ENCODE assay signal across 21 cellular contexts in genomic region chr7:103140684-103141083, GRCh38. TPM values are rescaled to one million over a fixed set of nuclear protein-coding genes. Genes with fewer than 3 reads are reported as not detected.
DNase-seq lines count a peak whose midpoint lies in the region; ATAC-seq, FAIRE-seq and TF ChIP-seq lines count a peak whose summit lies in the region.
"Had no signal": no experiment of that assay in that cellular context is flagged by ENCODE, and none has a peak within 500 bp of the region (broad histone marks: within the 10 kb centered on the region; RNA-seq: fewer than 3 reads in every experiment).

No MANE protein-coding gene starts in this region.

- H3K4me3 ChIP-seq in IMR-90 (ENCODE audit: insufficient read depth, low read depth, low read length) (no peak overlapping the region), ascending aorta (no peak overlapping the region), colonic mucosa (no peak overlapping the region), kidney (ENCODE audit: low read length in 2 of 2) (no peak overlapping the region)
- H3K4me3 ChIP-seq: BLaER1, GM23248 had no signal

- no peak for TF ChIP-seq POLR2A in IMR-90 (IDR thresholded peaks at IDR 0.05; ENCODE audit: low read depth, low read length)

- H3K4me1 ChIP-seq in IMR-90 (ENCODE audit: control insufficient read depth, insufficient read depth, low read length) (no peaks in the 10 kb centered on the region; the same call in 1 of the 2 replicates), ascending aorta (peaks cover 0 to 5% of the 10 kb centered on the region in 2 donors), colonic mucosa (no peaks in the 10 kb centered on the region), kidney (ENCODE audit: control insufficient read depth in 1 of 2, insufficient read depth in 1 of 2, low read depth in 1 of 2, low read length in 2 of 2) (peaks cover 0 to 3% of the 10 kb centered on the region in 2 donors)
- H3K4me1 ChIP-seq: BLaER1, Caco-2 had no signal

- ATAC-seq in IMR-90 (ENCODE audit: low read depth) (no peak), HG03571 (IDR thresholded peaks at IDR 0.05; ENCODE audit: unreplicated experiment) (no peak)
- ATAC-seq: CD8-positive, alpha-beta T cell; HCT116 had no signal

- no peak overlapping the region for H3K18ac ChIP-seq in IMR-90 (ENCODE audit: low read depth, low read length)

- H3K9me1 ChIP-seq in IMR-90 (ENCODE audit: insufficient read depth, low read length), result no peaks in the 10 kb centered on the region; the same call in 1 of the 2 replicates

- dilution Hi-C loops in IMR-90 (cut with HindIII; ENCODE audit: low sequenced_read_pairs, unreplicated experiment), result no loop called here

- BruUV-seq in IMR-90 (replicated peaks; lab: Mats Ljungman, UMichigan), result no TSS peak

- H3K27me3 ChIP-seq in IMR-90 (ENCODE audit: control insufficient read depth, insufficient read depth, low read length) (no peaks in the 10 kb centered on the region), ascending aorta (no peaks in the 10 kb centered on the region), colonic mucosa (no peaks in the 10 kb centered on the region)
- H3K27me3 ChIP-seq: BLaER1 had no signal

- POLR2A ChIA-PET in IMR-90 (lab: Charles Lee; ENCODE audit: unreplicated experiment), result interaction anchor here (0.5 kb wide), 1 partner anchor 8 kb away, joined by 3 read pairs; the partner anchor contains the start of gene NAPEPLD

- peaks cover 4% of the 10 kb centered on the region for H3K9me3 Mint-ChIP-seq in type B pancreatic cell
- H3K9me3 Mint-ChIP-seq: CD4-positive, CD25-positive, alpha-beta regulatory T cell; CD8-positive, alpha-beta T cell; H9 had no signal

- peaks cover 17% of the 10 kb centered on the region for H3K36me3 Mint-ChIP-seq in type B pancreatic cell

- H4K91ac ChIP-seq in IMR-90 (ENCODE audit: insufficient read depth, low read depth, low read length), result no peak overlapping the region

- no peak overlapping the region for H2AK9ac ChIP-seq in IMR-90 (replicated peaks; ENCODE audit: low read depth, low read length, poor library complexity)

- peaks cover 2 to 3% of the 10 kb centered on the region in 2 experiments; a peak in 1 of 4 replicates for H3K79me1 ChIP-seq in IMR-90 (ENCODE audit: low read depth in 1 of 2, low read length in 2 of 2)

- no peak overlapping the region for H2BK20ac ChIP-seq in IMR-90 (ENCODE audit: low read depth, low read length)

- H3K14ac ChIP-seq in IMR-90 (replicated peaks; ENCODE audit: low read depth, low read length), result no peak overlapping the region

- no peak overlapping the region for H2AFZ ChIP-seq in IMR-90 (replicated peaks; ENCODE audit: low read length, poor library complexity)
- H2AFZ ChIP-seq: GM23248 had no signal

- DNase-seq in IMR-90 (no peak), ascending aorta (ENCODE audit: low spot score in 2 of 2) (no peak), colonic mucosa (peak; percentile 12), type B pancreatic cell (ENCODE audit: extremely low spot score, unreplicated experiment) (no peak), kidney (no peak)
- DNase-seq in activated CD4-positive, CD25-positive, alpha-beta regulatory T cell treated with anti-CD3 and anti-CD28 coated beads, Interleukin-2, amount 50 U/mL, for 72 hours, result no peak
- DNase-seq: Caco-2; CD4-positive, CD25-positive, alpha-beta regulatory T cell; CD8-positive, alpha-beta T cell; DMS153; DND-41; GM23248; H9 had no signal

- H4K8ac ChIP-seq in IMR-90 (ENCODE audit: low read depth in 2 of 2, low read length in 2 of 2), result no peak overlapping the region

- no peak overlapping the region for H3K4me3 Mint-ChIP-seq in type B pancreatic cell
- H3K4me3 Mint-ChIP-seq: B cell; CD4-positive, CD25-positive, alpha-beta regulatory T cell; CD8-positive, alpha-beta T cell; H9 had no signal

- no peaks in the 10 kb centered on the region for H4K20me1 ChIP-seq in IMR-90 (ENCODE audit: insufficient read depth, low read length)
- H4K20me1 ChIP-seq: BLaER1 had no signal

- H3K36me3 ChIP-seq in IMR-90 (ENCODE audit: control insufficient read depth, insufficient read depth, low read length) (no peaks in the 10 kb centered on the region), ascending aorta (no peaks in the 10 kb centered on the region), colonic mucosa (no peaks in the 10 kb centered on the region), kidney (ENCODE audit: control insufficient read depth in 1 of 2, insufficient read depth in 2 of 2, low read length in 2 of 2) (no peaks in the 10 kb centered on the region)

- H2AK5ac ChIP-seq in IMR-90 (ENCODE audit: low read depth, low read length), result no peak overlapping the region

- H3K23ac ChIP-seq in IMR-90 (ENCODE audit: low read depth, low read length), result no peak overlapping the region

- H3K9me3 ChIP-seq in IMR-90 (ENCODE audit: control insufficient read depth, insufficient read depth, low read length) (no peaks in the 10 kb centered on the region), ascending aorta (no peaks in the 10 kb centered on the region), colonic mucosa (no peaks in the 10 kb centered on the region), kidney (ENCODE audit: control insufficient read depth in 1 of 2, low read length in 2 of 2) (no peaks in the 10 kb centered on the region)
- H3K9me3 ChIP-seq: Caco-2 had no signal

- no peak for TF ChIP-seq CTCF in IMR-90 (conservative IDR thresholded peaks at IDR 0.05; ENCODE audit: low read depth, low read length)
- no peak for TF ChIP-seq CTCF in ascending aorta (IDR thresholded peaks at IDR 0.05)
- TF ChIP-seq CTCF in colonic mucosa (IDR thresholded peaks at IDR 0.05), result no peak
- no peak for TF ChIP-seq CTCF in type B pancreatic cell (conservative IDR thresholded peaks at IDR 0.05)
- no peak for TF ChIP-seq CTCF in kidney (IDR thresholded peaks at IDR 0.05; ENCODE audit: borderline replicate concordance, extremely low read depth, insufficient read depth)

- peak overlapping the region; percentile 44 for H3K27ac Mint-ChIP-seq in type B pancreatic cell
- H3K27ac Mint-ChIP-seq: B cell; CD4-positive, CD25-positive, alpha-beta regulatory T cell; CD8-positive, alpha-beta T cell had no signal

- peaks cover 15% of the 10 kb centered on the region for H3K4me1 Mint-ChIP-seq in type B pancreatic cell (ENCODE audit: unreplicated experiment)

- H4K5ac ChIP-seq in IMR-90 (ENCODE audit: low read depth, low read length), result no peak overlapping the region

- intact Hi-C loops in IMR-90 (cut with micrococcal nuclease) (no loop called here), ascending aorta (cut with DNase I) (no loop called here), colonic mucosa (cut with DNase I) (no loop called here), kidney (cut with DNase I) (no loop called here)

- in situ Hi-C loops in IMR-90 (cut with MboI; ENCODE audit: low sequenced_read_pairs), result no loop called here

- H3K27ac ChIP-seq in IMR-90 (ENCODE audit: insufficient read depth, low read length), result no peak overlapping the region
- H3K27ac ChIP-seq in ascending aorta, result peak overlapping the region; percentile 41 to 48
- peak overlapping the region; percentile 58 for H3K27ac ChIP-seq in colonic mucosa
- H3K27ac ChIP-seq in kidney (ENCODE audit: low read depth in 2 of 2, low read length in 2 of 2), result no peak overlapping the region
- H3K27ac ChIP-seq: BLaER1, C4-2B, GM23248 had no signal

- CTCF ChIA-PET in IMR-90 (lab: Yijun Ruan, JAX), result no interaction called here

- no peak overlapping the region for H3K4ac ChIP-seq in IMR-90 (ENCODE audit: low read depth, low read length)

- H3K9ac ChIP-seq in IMR-90 (ENCODE audit: low read depth, low read length) (no peak overlapping the region), colonic mucosa (ENCODE audit: low read depth in 2 of 2, low read length in 2 of 2) (no peak overlapping the region), kidney (ENCODE audit: low read length in 2 of 2) (no peak overlapping the region)
- H3K9ac ChIP-seq: BLaER1, GM23248 had no signal

- no CpG with 5 or more reads among the region's 2 CpGs for WGBS in IMR-90 (ENCODE audit: extremely low coverage in 2 of 2, insufficient read length in 1 of 2), 2 experiments

- no peak for TF ChIP-seq RAD21 in IMR-90 (IDR thresholded peaks at IDR 0.05; ENCODE audit: low read length)

- H2BK5ac ChIP-seq in IMR-90 (ENCODE audit: low read depth, low read length, poor library complexity, severe bottlenecking), result no peak overlapping the region

- H3K27me3 Mint-ChIP-seq in type B pancreatic cell, result no peaks in the 10 kb centered on the region
- H3K27me3 Mint-ChIP-seq: B cell; CD4-positive, CD25-positive, alpha-beta regulatory T cell had no signal

- H2BK120ac ChIP-seq in IMR-90 (ENCODE audit: low read depth, low read length), result no peak overlapping the region

- H3K4me2 ChIP-seq in IMR-90 (ENCODE audit: low read depth, low read length), result no peak overlapping the region
- H3K4me2 ChIP-seq: BLaER1 had no signal

- no peak overlapping the region for H2BK15ac ChIP-seq in IMR-90 (ENCODE audit: low read depth, low read length)

- no peak overlapping the region for H3K56ac ChIP-seq in IMR-90 (ENCODE audit: extremely low read depth, insufficient read depth, low read length)

- no peak for FAIRE-seq in kidney (lab: Jason Lieb, UNC)
- FAIRE-seq: G401.6, GM12892, H1 had no signal

TF ChIP-seq in IMR-90, 13 proteins besides CTCF, POLR2A, EP300 and RAD21:
- TF ChIP-seq RCOR1 (IDR thresholded peaks at IDR 0.05; ENCODE audit: insufficient replicate concordance, low read length) (no peak), MAZ (IDR thresholded peaks at IDR 0.05; ENCODE audit: borderline replicate concordance, low read depth, low read length) (no peak), MAFK (IDR thresholded peaks at IDR 0.05; ENCODE audit: low read depth, low read length) (peak; percentile 85)

RNA-seq across cellular contexts. Expression of gene NAPEPLD, which starts 8.2 kb away (rescaled TPM):
- total RNA-seq in IMR-90 (2012; rRNA removed) (3.4 and 3.6 TPM in 2 replicates), ascending aorta (19.4 TPM), colonic mucosa (10 to 100 TPM; 61.4 to 64.6 TPM), type B pancreatic cell (ENCODE audit: low replicate concordance) (17.0 and 27.1 TPM in 2 replicates), kidney (26.0 TPM)
- polyA plus RNA-seq in IMR-90 (2012; rRNA removed) (1.4 and 2.2 TPM in 2 replicates), kidney (ENCODE audit: insufficient read depth, low read depth, low replicate concordance) (16.1 TPM)
- polyA plus RNA-seq in IMR-90 (2012; cell fraction: cytosol; rRNA removed), result 0.32 and 0.60 TPM in 2 replicates
- 0.73 and 3.7 TPM in 2 replicates for polyA plus RNA-seq in IMR-90 (2012; cell fraction: nucleus; rRNA removed; ENCODE audit: low replicate concordance)

Comparison
In these comparisons a context has a peak if more than half of its experiments do, and no peak if none do; other contexts are left out.
1. H3K27ac ChIP-seq: peak in ascending aorta (2 of 2) and colonic mucosa (single experiment); none in IMR-90 (single experiment) and kidney (0 of 2).